In the genomic region with DNA sequence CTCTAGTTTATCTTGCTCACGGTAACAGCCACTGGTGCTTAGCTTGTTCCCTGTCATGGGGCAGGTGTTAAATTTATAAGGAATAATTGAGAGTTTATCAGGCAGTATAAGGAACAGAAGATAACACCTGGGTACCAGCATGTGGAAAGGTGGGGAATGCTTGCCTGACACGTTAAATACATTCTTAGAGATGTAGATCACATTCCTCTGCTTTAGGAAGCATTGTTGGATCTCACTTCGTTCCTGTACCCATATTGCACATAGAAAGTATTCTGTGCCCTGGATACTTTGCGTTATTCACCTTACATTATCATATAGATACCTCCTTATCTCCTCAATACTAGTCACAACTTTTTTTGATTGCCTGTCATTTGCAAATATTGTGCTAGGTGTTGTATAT, we compare ENCODE assay signal across 8 cellular contexts.
"Had no signal": no experiment of that assay in that cellular context is flagged by ENCODE, and none has a peak within 500 bp of the region (broad histone marks: within the 10 kb centered on the region; RNA-seq: fewer than 3 reads in every experiment).

No MANE protein-coding gene starts in this region.

- H3K4me3 ChIP-seq: GM12878 had no signal

- FAIRE-seq: G401.6, GM12878, GM12891, GM12892, GM18507, GM19239 had no signal

- DNase-seq: GDM1, GF-D8 had no signal

- ATAC-seq: GM12878 had no signal
